Comparison of ENCODE assay signal across 1 cellular context in genomic region chr3:55163421-55163820, GRCh38.
TF ChIP-seq lines count a peak whose summit lies in the region.

No MANE protein-coding gene starts in this region.

TF ChIP-seq in IMR-90, 13 proteins besides CTCF, POLR2A, EP300 and RAD21:
- TF ChIP-seq SMC3 (IDR thresholded peaks at IDR 0.05; ENCODE audit: low read depth, low read length) (no peak), NFE2L2 (IDR thresholded peaks at IDR 0.05; ENCODE audit: low read depth, low read length) (no peak), CEBPB (IDR thresholded peaks at IDR 0.05; ENCODE audit: low read depth, low read length) (no peak), RFX5 (IDR thresholded peaks at IDR 0.05; ENCODE audit: low read depth, low read length) (no peak), RCOR1 (IDR thresholded peaks at IDR 0.05; ENCODE audit: insufficient replicate concordance, low read length) (no peak), CHD1 (IDR thresholded peaks at IDR 0.05; ENCODE audit: low read depth, low read length) (no peak), FOS (IDR thresholded peaks at IDR 0.05; ENCODE audit: low read depth, low read length) (no peak), MAFK (IDR thresholded peaks at IDR 0.05; ENCODE audit: low read depth, low read length) (no peak), MAZ (IDR thresholded peaks at IDR 0.05; ENCODE audit: borderline replicate concordance, low read depth, low read length) (no peak), BHLHE40 (IDR thresholded peaks at IDR 0.05; ENCODE audit: low read depth, low read length) (no peak), MXI1 (IDR thresholded peaks at IDR 0.05; ENCODE audit: borderline replicate concordance, low read depth, low read length) (no peak)
- TF ChIP-seq, protein P1, sequence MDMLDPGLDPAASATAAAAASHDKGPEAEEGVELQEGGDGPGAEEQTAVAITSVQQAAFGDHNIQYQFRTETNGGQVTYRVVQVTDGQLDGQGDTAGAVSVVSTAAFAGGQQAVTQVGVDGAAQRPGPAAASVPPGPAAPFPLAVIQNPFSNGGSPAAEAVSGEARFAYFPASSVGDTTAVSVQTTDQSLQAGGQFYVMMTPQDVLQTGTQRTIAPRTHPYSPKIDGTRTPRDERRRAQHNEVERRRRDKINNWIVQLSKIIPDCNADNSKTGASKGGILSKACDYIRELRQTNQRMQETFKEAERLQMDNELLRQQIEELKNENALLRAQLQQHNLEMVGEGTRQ (IDR thresholded peaks at IDR 0.05; ENCODE audit: low read depth, low read length): no peak
- TF ChIP-seq, protein P2, sequence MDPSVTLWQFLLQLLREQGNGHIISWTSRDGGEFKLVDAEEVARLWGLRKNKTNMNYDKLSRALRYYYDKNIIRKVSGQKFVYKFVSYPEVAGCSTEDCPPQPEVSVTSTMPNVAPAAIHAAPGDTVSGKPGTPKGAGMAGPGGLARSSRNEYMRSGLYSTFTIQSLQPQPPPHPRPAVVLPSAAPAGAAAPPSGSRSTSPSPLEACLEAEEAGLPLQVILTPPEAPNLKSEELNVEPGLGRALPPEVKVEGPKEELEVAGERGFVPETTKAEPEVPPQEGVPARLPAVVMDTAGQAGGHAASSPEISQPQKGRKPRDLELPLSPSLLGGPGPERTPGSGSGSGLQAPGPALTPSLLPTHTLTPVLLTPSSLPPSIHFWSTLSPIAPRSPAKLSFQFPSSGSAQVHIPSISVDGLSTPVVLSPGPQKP (IDR thresholded peaks at IDR 0.05; ENCODE audit: borderline replicate concordance, low read depth, low read length): no peak
